In genomic region chr2:197786010-197786877, GRCh38 we compare ENCODE assay signal across 1 cellular context.
A peak's percentile ranks its signal among the peaks of the same experiment; 100 is the strongest.
TF ChIP-seq lines count a peak whose summit lies in the region.

No MANE protein-coding gene starts in this region.

TF ChIP-seq in H1, 55 proteins besides CTCF, POLR2A, EP300 and RAD21:
- TF ChIP-seq GTF2F1 (IDR thresholded peaks at IDR 0.05; ENCODE audit: borderline replicate concordance, low read depth, low read length): no peak
- TF ChIP-seq NRF1 (IDR thresholded peaks at IDR 0.05; ENCODE audit: low read depth, low read length): no peak
- no peak for TF ChIP-seq TEAD4 (IDR thresholded peaks at IDR 0.05; ENCODE audit: low read depth, low read length)
- peak; percentile 68 for TF ChIP-seq CREB1 (IDR thresholded peaks at IDR 0.05)
- no peak for TF ChIP-seq SP1 (IDR thresholded peaks at IDR 0.05; ENCODE audit: low read depth, low read length)
- TF ChIP-seq POLR2AphosphoS5 (IDR thresholded peaks at IDR 0.05; ENCODE audit: low read depth, low read length): no peak
- peak; percentile 25 for TF ChIP-seq EZH2 (IDR thresholded peaks at IDR 0.05; ENCODE audit: low read depth, low read length, severe bottlenecking)
- TF ChIP-seq SIRT6 (IDR thresholded peaks at IDR 0.05; ENCODE audit: low read length): no peak
- no peak for TF ChIP-seq RBBP5 (IDR thresholded peaks at IDR 0.05; ENCODE audit: borderline replicate concordance, low read depth, low read length)
- TF ChIP-seq JUND (IDR thresholded peaks at IDR 0.05; ENCODE audit: low read length): 0 out of 2 replicates have a peak, but pooled peaks have one; percentile 38
- no peak for TF ChIP-seq GABPA (IDR thresholded peaks at IDR 0.05; ENCODE audit: borderline replicate concordance, insufficient read depth, low read length)
- TF ChIP-seq SAP30 (IDR thresholded peaks at IDR 0.05; ENCODE audit: insufficient read depth, insufficient replicate concordance, low read length): no peak
- TF ChIP-seq HDAC2 (IDR thresholded peaks at IDR 0.05; ENCODE audit: borderline replicate concordance in 1 of 2, low read depth in 2 of 2, low read length in 2 of 2): peak; percentile 41 to 77; a peak in 2 of 4 replicates
- no peak for TF ChIP-seq CEBPB (IDR thresholded peaks at IDR 0.05; ENCODE audit: low read depth, low read length)
- TF ChIP-seq SUZ12 (IDR thresholded peaks at IDR 0.05; ENCODE audit: low read length): no peak
- no peak for TF ChIP-seq USF2 (IDR thresholded peaks at IDR 0.05; ENCODE audit: low read length)
- TF ChIP-seq PHF8 (conservative IDR thresholded peaks at IDR 0.05; ENCODE audit: low read depth, low read length): no peak
- no peak for TF ChIP-seq ZNF274 (IDR thresholded peaks at IDR 0.05; ENCODE audit: borderline replicate concordance, extremely low read depth, low read length)
- no peak for TF ChIP-seq POU5F1 (IDR thresholded peaks at IDR 0.05; ENCODE audit: low read depth, low read length)
- TF ChIP-seq RXRA (IDR thresholded peaks at IDR 0.05; ENCODE audit: insufficient read depth, low read depth, low read length): no peak
- no peak for TF ChIP-seq HDAC6 (IDR thresholded peaks at IDR 0.05; ENCODE audit: low read depth, low read length)
- TF ChIP-seq ASH2L (IDR thresholded peaks at IDR 0.05; ENCODE audit: low read length): peak; percentile 52
- peak; percentile 47; the same call in 1 of the 2 replicates for TF ChIP-seq YY1 (IDR thresholded peaks at IDR 0.05; ENCODE audit: low read depth, low read length)
- TF ChIP-seq ATF3 (IDR thresholded peaks at IDR 0.05; ENCODE audit: insufficient read depth, low read depth, low read length): no peak
- no peak for TF ChIP-seq KDM5A (IDR thresholded peaks at IDR 0.05; ENCODE audit: low read length)
- TF ChIP-seq SIX5 (IDR thresholded peaks at IDR 0.05; ENCODE audit: low read depth, low read length): no peak
- peak; percentile 90 for TF ChIP-seq KDM4A (IDR thresholded peaks at IDR 0.05; ENCODE audit: low read depth, low read length, severe bottlenecking)
- TF ChIP-seq E2F6 (IDR thresholded peaks at IDR 0.05): no peak; the same call in 1 of the 2 replicates
- TF ChIP-seq MAX (IDR thresholded peaks at IDR 0.05): peak; percentile 90
- no peak for TF ChIP-seq CTBP2 (IDR thresholded peaks at IDR 0.05; ENCODE audit: borderline replicate concordance, insufficient read depth, insufficient read length, low read length)
- peak; percentile 35 for TF ChIP-seq TAF7 (optimal IDR thresholded peaks at IDR 0.05; ENCODE audit: borderline replicate concordance, low read depth, low read length)
- TF ChIP-seq FOSL1 (IDR thresholded peaks at IDR 0.05; ENCODE audit: insufficient read depth, low read depth, low read length): no peak
- TF ChIP-seq TAF1 (IDR thresholded peaks at IDR 0.05; ENCODE audit: low read depth, low read length): no peak
- TF ChIP-seq SRF (IDR thresholded peaks at IDR 0.05; ENCODE audit: low read depth, low read length): no peak
- no peak for TF ChIP-seq EGR1 (IDR thresholded peaks at IDR 0.05; ENCODE audit: borderline replicate concordance, low read depth, low read length)
- no peak for TF ChIP-seq CHD7 (IDR thresholded peaks at IDR 0.05; ENCODE audit: insufficient replicate concordance, low read length)
- TF ChIP-seq KDM1A (IDR thresholded peaks at IDR 0.05; ENCODE audit: borderline replicate concordance, low read length): no peak
- no peak for TF ChIP-seq CHD1 (IDR thresholded peaks at IDR 0.05; ENCODE audit: low read depth, low read length)
- TF ChIP-seq CBX8 (IDR thresholded peaks at IDR 0.05; ENCODE audit: borderline replicate concordance, low read depth, low read length): no peak
- TF ChIP-seq CHD2 (IDR thresholded peaks at IDR 0.05; ENCODE audit: low read length): no peak
- no peak; the same call in 1 of the 2 replicates for TF ChIP-seq ATF2 (IDR thresholded peaks at IDR 0.05; ENCODE audit: low read length)
- TF ChIP-seq RNF2 (IDR thresholded peaks at IDR 0.05; ENCODE audit: borderline replicate concordance, low read depth, low read length, missing control alignments, poor library complexity, severe bottlenecking): no peak
- TF ChIP-seq CBX5 (IDR thresholded peaks at IDR 0.05; ENCODE audit: low read depth, low read length): no peak
- TF ChIP-seq TBP (IDR thresholded peaks at IDR 0.05; ENCODE audit: low read depth, low read length): no peak
- 0 out of 2 replicates have a peak, but pooled peaks have one; percentile 49 for TF ChIP-seq SP4 (IDR thresholded peaks at IDR 0.05; ENCODE audit: low read length)
- TF ChIP-seq SP2 (IDR thresholded peaks at IDR 0.05; ENCODE audit: low read length): no peak
- TF ChIP-seq BRCA1 (IDR thresholded peaks at IDR 0.05; ENCODE audit: low read depth, low read length): no peak
- TF ChIP-seq RFX5 (IDR thresholded peaks at IDR 0.05; ENCODE audit: borderline replicate concordance, low read depth, low read length): no peak
- peak; percentile 51; the same call in 1 of the 2 replicates for TF ChIP-seq BACH1 (IDR thresholded peaks at IDR 0.05; ENCODE audit: low read length)
- TF ChIP-seq BCL11A (IDR thresholded peaks at IDR 0.05; ENCODE audit: low read depth in 2 of 2, low read length in 2 of 2): no peak
- no peak for TF ChIP-seq NANOG (IDR thresholded peaks at IDR 0.05; ENCODE audit: insufficient read depth, low read depth, low read length, poor library complexity, severe bottlenecking)
- peak; percentile 89; the same call in 1 of the 2 replicates for TF ChIP-seq TCF12 (IDR thresholded peaks at IDR 0.05; ENCODE audit: low read depth, low read length)
- TF ChIP-seq SIN3A (conservative IDR thresholded peaks at IDR 0.05 in 1 of 2, IDR thresholded peaks at IDR 0.05 in 1 of 2; ENCODE audit: low read depth in 1 of 2, low read length in 2 of 2): no peak
- TF ChIP-seq JUN (IDR thresholded peaks at IDR 0.05; ENCODE audit: low read depth, low read length): no peak
- no peak for TF ChIP-seq MAFK (IDR thresholded peaks at IDR 0.05; ENCODE audit: low read depth, low read length)
